2 cellular contexts compared by ENCODE assay signal in genomic region chr3:197139586-197139985, GRCh38.
TF ChIP-seq lines count a peak whose summit lies in the region.

No MANE protein-coding gene starts in this region.

TF ChIP-seq in endothelial cell of umbilical vein, 7 proteins besides CTCF, POLR2A, EP300 and RAD21:
- no peak for TF ChIP-seq EZH2 (IDR thresholded peaks at IDR 0.05; ENCODE audit: borderline replicate concordance, low read depth, low read length, severe bottlenecking)
- no peak for TF ChIP-seq POLR2AphosphoS5 (IDR thresholded peaks at IDR 0.05; ENCODE audit: insufficient read depth, low read depth, low read length)
- TF ChIP-seq MAX (IDR thresholded peaks at IDR 0.05; ENCODE audit: insufficient read depth, insufficient read length), result no peak
- no peak for TF ChIP-seq GATA2 (IDR thresholded peaks at IDR 0.05; ENCODE audit: insufficient read depth, insufficient read length, low read depth, low read length)
- TF ChIP-seq FOS (IDR thresholded peaks at IDR 0.05; ENCODE audit: borderline replicate concordance, insufficient read depth, low read length), result no peak
- no peak for TF ChIP-seq JUN (IDR thresholded peaks at IDR 0.05; ENCODE audit: borderline replicate concordance, insufficient read depth, insufficient read length, low read depth)
- no peak for TF ChIP-seq MYC (IDR thresholded peaks at IDR 0.05; ENCODE audit: low read depth, low read length)
TF ChIP-seq in endothelial cell of umbilical vein: peak in this region for 0.

TF ChIP-seq in HepG2, 621 proteins besides CTCF, POLR2A, EP300 and RAD21:
- no peak for TF ChIP-seq ZNF891 (CRISPR knock-in tag; IDR thresholded peaks at IDR 0.05)
- TF ChIP-seq NR0B2 (CRISPR knock-in tag; IDR thresholded peaks at IDR 0.05), result no peak
- TF ChIP-seq PREB (CRISPR knock-in tag; IDR thresholded peaks at IDR 0.05), result no peak
- TF ChIP-seq ZNF362 (CRISPR knock-in tag; IDR thresholded peaks at IDR 0.05; ENCODE audit: borderline replicate concordance), result no peak
- no peak for TF ChIP-seq SP1 (IDR thresholded peaks at IDR 0.05)
- TF ChIP-seq SP1 (CRISPR knock-in tag; IDR thresholded peaks at IDR 0.05), result no peak
- no peak for TF ChIP-seq ZEB1 (IDR thresholded peaks at IDR 0.05; ENCODE audit: insufficient replicate concordance, low read depth)
